28 cellular contexts compared by ENCODE assay signal in genomic region chr15:71559616-71560015, GRCh38.
"Had no signal": no experiment of that assay in that cellular context is flagged by ENCODE, and none has a peak within 500 bp of the region (broad histone marks: within the 10 kb centered on the region; RNA-seq: fewer than 3 reads in every experiment).

No MANE protein-coding gene starts in this region.

- ATAC-seq: activated CD4-positive, alpha-beta T cell treated with anti-CD3 and anti-CD28 coated beads for 36 hours; activated naive CD4-positive, alpha-beta T cell treated with anti-CD3 and anti-CD28 coated beads, Interleukin-2, amount 50 U/mL, for 72 hours; activated T-helper 17 cell treated with anti-CD3 and anti-CD28 coated beads, Interleukin-2, amount 50 U/mL, for 72 hours; effector memory CD8-positive, alpha-beta T cell; gastroesophageal sphincter; heart left ventricle; left colon had no signal

- H3K4me1 ChIP-seq: esophagus muscularis mucosa, gastroesophageal sphincter, sigmoid colon had no signal

- H3K27ac Mint-ChIP-seq: activated B cell treated with CpG ODN at 0.5 μM for 24 hours; activated CD4-positive, alpha-beta T cell treated with anti-CD3 and anti-CD28 coated beads for 36 hours; activated naive CD4-positive, alpha-beta T cell treated with anti-CD3 and anti-CD28 coated beads, Interleukin-2, amount 50 U/mL, for 72 hours; activated T-cell treated with anti-CD3 and anti-CD28 coated beads, Interleukin-2, amount 50 U/mL, for 24 hours; activated T-helper 17 cell treated with anti-CD3 and anti-CD28 coated beads, Interleukin-2, amount 50 U/mL, for 72 hours; effector memory CD8-positive, alpha-beta T cell; type B pancreatic cell had no signal

- H3K4me3 Mint-ChIP-seq: activated B cell treated with CpG ODN at 0.5 μM for 24 hours; activated CD4-positive, alpha-beta T cell treated with anti-CD3 and anti-CD28 coated beads for 36 hours; activated T-cell treated with anti-CD3 and anti-CD28 coated beads, Interleukin-2, amount 50 U/mL, for 24 hours; activated T-helper 17 cell treated with anti-CD3 and anti-CD28 coated beads, Interleukin-2, amount 50 U/mL, for 72 hours; effector memory CD8-positive, alpha-beta T cell; naive B cell; type B pancreatic cell had no signal

- H3K27me3 ChIP-seq: brain microvascular endothelial cell, esophagus muscularis mucosa, gastroesophageal sphincter, heart left ventricle, sigmoid colon, vagina had no signal

- H3K27me3 Mint-ChIP-seq: type B pancreatic cell had no signal

- H3K4me3 ChIP-seq: esophagus muscularis mucosa, gastroesophageal sphincter, heart left ventricle, sigmoid colon, thoracic aorta, vagina had no signal

- H3K36me3 ChIP-seq: brain microvascular endothelial cell, esophagus muscularis mucosa, gastroesophageal sphincter, heart left ventricle, sigmoid colon, thoracic aorta, vagina had no signal

- H3K36me3 Mint-ChIP-seq: activated naive CD4-positive, alpha-beta T cell treated with anti-CD3 and anti-CD28 coated beads, Interleukin-2, amount 50 U/mL, for 72 hours; naive B cell; type B pancreatic cell had no signal

- H3K4me1 Mint-ChIP-seq: activated B cell treated with CpG ODN at 0.5 μM for 24 hours; activated CD4-positive, alpha-beta T cell treated with anti-CD3 and anti-CD28 coated beads for 36 hours; activated T-helper 17 cell treated with anti-CD3 and anti-CD28 coated beads, Interleukin-2, amount 50 U/mL, for 72 hours; naive B cell had no signal

- H3K9me3 Mint-ChIP-seq: activated T-cell treated with anti-CD3 and anti-CD28 coated beads, Interleukin-2, amount 50 U/mL, for 24 hours; activated T-helper 17 cell treated with anti-CD3 and anti-CD28 coated beads, Interleukin-2, amount 50 U/mL, for 72 hours; effector memory CD8-positive, alpha-beta T cell; type B pancreatic cell had no signal

- H3K27ac ChIP-seq: brain microvascular endothelial cell, esophagus muscularis mucosa, gastroesophageal sphincter, heart left ventricle, sigmoid colon, thoracic aorta had no signal

- FAIRE-seq: colon, endothelial cell of umbilical vein had no signal

- H3K9me3 ChIP-seq: thoracic aorta, vagina had no signal

- DNase-seq: activated B cell treated with CpG ODN at 0.5 μM for 24 hours; activated CD4-positive, alpha-beta T cell treated with anti-CD3 and anti-CD28 coated beads for 36 hours; activated CD4-positive, alpha-beta T cell treated with anti-CD3 and anti-CD28 coated beads, Interleukin-2, amount 50 U/mL, for 4 hours; activated CD8-positive, alpha-beta memory T cell treated with anti-CD3 and anti-CD28 coated beads for 24 hours; activated CD8-positive, alpha-beta memory T cell treated with anti-CD3 and anti-CD28 coated beads, Interleukin-2, amount 50 U/mL, for 4 hours; activated T-cell treated with anti-CD3 and anti-CD28 coated beads, Interleukin-2, amount 50 U/mL, for 24 hours; aorta; central memory CD4-positive, alpha-beta T cell; effector memory CD8-positive, alpha-beta T cell; heart left ventricle; islet precursor cell; left colon; naive B cell; occipital lobe; posterior cingulate gyrus; sigmoid colon; stimulated activated CD4-positive, alpha-beta T cell treated with anti-CD3 and anti-CD28 coated beads, Interleukin-4, amount 100 ng/mL, for 24 hours; stimulated activated naive CD4-positive, alpha-beta T cell treated with Interleukin-2 at 50 U/mL for 16 hours had no signal
